In genomic region chr5:65326912-65327311, GRCh38 we compare ENCODE assay signal across 16 cellular contexts.
DNase-seq lines count a peak whose midpoint lies in the region; ATAC-seq and TF ChIP-seq lines count a peak whose summit lies in the region.
"Had no signal": no experiment of that assay in that cellular context is flagged by ENCODE, and none has a peak within 500 bp of the region (broad histone marks: within the 10 kb centered on the region; RNA-seq: fewer than 3 reads in every experiment).

No MANE protein-coding gene starts in this region.

- no peak overlapping the region for H2BK5ac ChIP-seq in mesendoderm (ENCODE audit: low read length)

- no peaks in the 10 kb centered on the region for H3K36me3 ChIP-seq in mesendoderm (ENCODE audit: control insufficient read depth, insufficient read depth, low read length)
- H3K36me3 ChIP-seq: BLaER1 treated with 17β-estradiol and CSF1 and Interleukin-3, amounts not matched to agents 10 nM and 100 nM; left ventricle myocardium inferior; SJSA1; thyroid gland had no signal

- no peak overlapping the region for H3K18ac ChIP-seq in mesendoderm (ENCODE audit: low read length)

- no peak overlapping the region for H3K4ac ChIP-seq in mesendoderm (ENCODE audit: low read depth, low read length)

- no peak overlapping the region for H2BK15ac ChIP-seq in mesendoderm (replicated peaks; ENCODE audit: low read depth)

- no peaks in the 10 kb centered on the region for H3K79me2 ChIP-seq in mesendoderm (ENCODE audit: control insufficient read depth, insufficient read depth, low read length)

- no CpG with 5 or more reads among the region's 1 CpG for WGBS in mesendoderm (ENCODE audit: extremely low coverage, insufficient coverage, low lambda C conversion rate)

- no peak overlapping the region for H3K23ac ChIP-seq in mesendoderm (ENCODE audit: low read length)

- no peak overlapping the region for H2AK5ac ChIP-seq in mesendoderm (ENCODE audit: low read length)

- no peaks in the 10 kb centered on the region for H3K79me1 ChIP-seq in mesendoderm (ENCODE audit: low read length)

- no peak overlapping the region for H2BK120ac ChIP-seq in mesendoderm (ENCODE audit: low read depth, low read length)

- H3K4me3 ChIP-seq in choroid plexus epithelial cell (ENCODE audit: low read depth, low read length) (no peak overlapping the region), mesendoderm (ENCODE audit: low read length) (no peak overlapping the region)
- H3K4me3 ChIP-seq: BLaER1 treated with 17β-estradiol and CSF1 and Interleukin-3, amounts not matched to agents 10 nM and 100 nM; left ventricle myocardium inferior; SJSA1; thyroid gland had no signal

- no peak overlapping the region for H3K9ac ChIP-seq in mesendoderm (ENCODE audit: low read length)
- H3K9ac ChIP-seq: BLaER1 treated with 17β-estradiol and CSF1 and Interleukin-3, amounts not matched to agents 10 nM and 100 nM had no signal

- no peak for TF ChIP-seq CTCF in choroid plexus epithelial cell (conservative IDR thresholded peaks at IDR 0.05; ENCODE audit: low read depth, low read length)

- DNase-seq in EL (peak; percentile 67), HT1080 (ENCODE audit: low read depth) (peak; percentile 17), choroid plexus epithelial cell (ENCODE audit: low read depth) (peak; percentile 64), mesendoderm (peak; percentile 60), SHP77 treated with DMSO at 0.1 percent for 48 hours (lab: John Stamatoyannopoulos, UW) (no peak), sciatic nerve (ENCODE audit: low spot score) (no peak), left colon (no peak)
- DNase-seq: activated CD4-positive, alpha-beta T cell treated with anti-CD3 and anti-CD28 coated beads for 48 hours; activated naive CD4-positive, alpha-beta T cell treated with Interleukin-2 at 50 U/mL for 16 hours; left ventricle myocardium inferior; NCI-H1436 treated with DMSO at 0.1 percent for 48 hours; NCI-H2227 treated with DMSO at 0.1 percent for 48 hours; thyroid gland had no signal

- no peaks in the 10 kb centered on the region for H3K27me3 ChIP-seq in mesendoderm (ENCODE audit: insufficient read depth, low read length, poor library complexity)
- H3K27me3 ChIP-seq: BLaER1 treated with 17β-estradiol and CSF1 and Interleukin-3, amounts not matched to agents 10 nM and 100 nM; SJSA1; thyroid gland had no signal

- H3K4me2 ChIP-seq in mesendoderm (ENCODE audit: low read length) = no peak overlapping the region
- H3K4me2 ChIP-seq: BLaER1 treated with 17β-estradiol and CSF1 and Interleukin-3, amounts not matched to agents 10 nM and 100 nM had no signal

- H3K27ac ChIP-seq in mesendoderm (ENCODE audit: low read depth, low read length) = no peak overlapping the region
- H3K27ac ChIP-seq: BLaER1 treated with 17β-estradiol and CSF1 and Interleukin-3, amounts not matched to agents 10 nM and 100 nM; left ventricle myocardium inferior; SJSA1; thyroid gland had no signal

- no peak for ATAC-seq in HG03175 (IDR thresholded peaks at IDR 0.05; ENCODE audit: unreplicated experiment)
- no peak for ATAC-seq in sciatic nerve
- no peak for ATAC-seq in left colon

- H4K5ac ChIP-seq in mesendoderm (ENCODE audit: low read length) = no peak overlapping the region

- no peak overlapping the region for H4K8ac ChIP-seq in mesendoderm (ENCODE audit: low read depth, low read length)

- H3K4me1 ChIP-seq in mesendoderm (ENCODE audit: control insufficient read depth, low read depth, low read length) = no peaks in the 10 kb centered on the region
- H3K4me1 ChIP-seq: BLaER1 treated with 17β-estradiol and CSF1 and Interleukin-3, amounts not matched to agents 10 nM and 100 nM; left ventricle myocardium inferior; SJSA1; thyroid gland had no signal

- intact Hi-C loops in sciatic nerve (cut with DNase I) (no loop called here), left colon (cut with DNase I, micrococcal nuclease) (no loop called here)

- H3K56ac ChIP-seq in mesendoderm (ENCODE audit: low read length) = no peak overlapping the region

Comparison
In these comparisons a context has a peak if more than half of its experiments do, and no peak if none do; other contexts are left out.
1. DNase-seq: peak in EL (single experiment), HT1080 (single experiment), choroid plexus epithelial cell (single experiment) and mesendoderm (single experiment); none in SHP77 treated with DMSO at 0.1 percent for 48 hours (single experiment), sciatic nerve (single experiment) and left colon (0 of 2).